In the genomic region with DNA sequence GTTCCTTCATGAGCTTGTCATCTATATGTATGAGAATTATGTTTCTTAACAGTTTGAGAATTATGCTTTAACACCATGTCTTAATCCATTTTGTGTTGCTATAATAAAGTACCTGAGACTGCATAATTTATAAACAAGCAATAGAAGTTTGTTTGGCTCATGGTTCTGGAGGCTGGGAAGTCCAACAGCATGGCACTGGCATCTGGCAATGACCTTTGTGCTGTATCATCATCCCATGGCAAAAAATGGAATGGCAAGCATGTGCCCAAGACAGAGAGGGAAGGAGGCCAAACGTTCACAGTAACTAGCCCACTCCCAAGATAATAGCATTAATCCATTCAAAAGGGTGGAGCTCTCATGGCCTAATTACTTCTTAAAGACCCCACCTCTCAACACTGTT, we compare ENCODE assay signal across 30 cellular contexts.
"Had no signal": no experiment of that assay in that cellular context is flagged by ENCODE, and none has a peak within 500 bp of the region (broad histone marks: within the 10 kb centered on the region; RNA-seq: fewer than 3 reads in every experiment).

No MANE protein-coding gene starts in this region.

- DNase-seq: Kasumi-1, MG63, MM.1S, NCI-H1048, NCI-H1092, NCI-H1092 treated with DMSO at 0.1 percent for 48 hours, NCI-H1105, NCI-H1105 treated with DMSO at 0.1 percent for 48 hours, NCI-H1417, NCI-H1417 treated with DMSO at 0.1 percent for 48 hours, NCI-H1436, NCI-H1436 treated with DMSO at 0.1 percent for 48 hours, NCI-H146, NCI-H1694, NCI-H1694 treated with DMSO at 0.1 percent for 48 hours, NCI-H187, NCI-H187 treated with DMSO at 0.1 percent for 48 hours, NCI-H1930, NCI-H2029, NCI-H2029 treated with DMSO at 0.1 percent for 48 hours, NCI-H2081, NCI-H2081 treated with DMSO at 0.1 percent for 48 hours, NCI-H2107, NCI-H2227 treated with DMSO at 0.1 percent for 48 hours, NCI-H226, NCI-H345, NCI-H446, NCI-H446 treated with DMSO at 0.1 percent for 48 hours, NCI-H510A, NCI-H510A treated with DMSO at 0.1 percent for 48 hours had no signal

- H3K9me3 ChIP-seq: MG63 had no signal

- H3K27me3 ChIP-seq: MG63 had no signal

- H3K4me3 ChIP-seq: MG63 had no signal

- H3K36me3 ChIP-seq: MG63 had no signal
